Comparison of ENCODE assay signal across 8 cellular contexts in the genomic region with DNA sequence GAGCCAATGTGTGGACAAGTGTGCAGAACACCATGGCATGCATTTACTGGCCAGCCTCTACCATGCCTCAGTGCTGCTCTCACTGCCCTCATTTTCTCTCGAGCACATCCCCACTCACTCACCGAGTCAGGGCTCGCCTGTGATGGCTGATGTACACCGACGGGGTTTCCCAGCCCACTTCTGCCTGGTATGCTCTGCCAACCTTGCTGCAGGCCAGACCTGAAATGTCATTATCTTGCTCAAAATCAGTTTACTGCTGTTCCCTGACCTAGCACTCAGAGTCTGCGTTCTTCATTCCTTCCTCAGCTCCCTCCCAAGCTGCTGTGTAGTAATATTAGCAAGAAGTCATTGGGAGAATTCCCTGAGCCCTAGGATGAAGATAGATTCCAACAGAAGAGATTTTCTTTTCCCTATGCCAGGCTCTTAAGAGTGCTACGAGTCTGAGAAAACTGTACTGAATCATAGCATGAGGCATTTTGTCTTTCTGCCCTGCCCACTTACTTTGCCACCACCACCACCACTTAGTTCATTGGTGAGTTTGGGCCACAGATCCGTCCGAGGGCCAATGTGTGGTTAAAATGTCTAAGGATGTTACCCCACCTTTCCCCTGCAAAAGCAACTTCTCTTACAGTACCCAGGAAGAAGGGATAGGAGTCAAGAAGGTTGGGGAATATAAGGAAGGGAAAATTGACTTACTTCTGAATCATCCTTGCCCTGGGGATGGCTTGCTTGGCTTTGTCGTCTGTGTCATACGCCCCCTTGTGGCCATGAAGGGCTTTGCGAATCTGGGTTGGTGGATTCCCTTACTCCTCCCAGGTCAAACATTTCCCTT.
A peak's percentile ranks its signal among the peaks of the same experiment; 100 is the strongest.
DNase-seq lines count a peak whose midpoint lies in the region; ATAC-seq and TF ChIP-seq lines count a peak whose summit lies in the region.

No MANE protein-coding gene starts in this region.

- H3K4me3 Mint-ChIP-seq in memory B cell, result no peak overlapping the region

- peak; percentile 94 for TF ChIP-seq CTCF in GM12865 (IDR thresholded peaks at IDR 0.05; ENCODE audit: insufficient read depth, low read depth, low read length, missing control alignments)

- DNase-seq in GM12865 (ENCODE audit: low read depth) (peak; percentile 85), NCI-H526 treated with DMSO at 0.1 percent for 48 hours (lab: John Stamatoyannopoulos, UW) (peak; percentile 43), ecto neural progenitor cell (ENCODE audit: low spot score) (peak; percentile 86), memory B cell (ENCODE audit: low spot score in 2 of 2) (peak; percentile 36 to 52)
- DNase-seq in activated CD4-positive, alpha-beta T cell treated with anti-CD3 and anti-CD28 coated beads, Interleukin-2, amount 50 U/mL, for 1 hour, result peak; percentile 43
- DNase-seq in stimulated activated CD8-positive, alpha-beta memory T cell treated with anti-CD3 and anti-CD28 coated beads, Interleukin-15, amount 100 ng/mL, for 4 hours (ENCODE audit: low read depth in 2 of 2), result peak; percentile 14 to 34

- no peak overlapping the region for H3K27ac Mint-ChIP-seq in memory B cell

- peak; percentile 52 for ATAC-seq in HG03135 (IDR thresholded peaks at IDR 0.05; ENCODE audit: unreplicated experiment)
- ATAC-seq in memory B cell (ENCODE audit: low read depth), result peak; percentile 46
- ATAC-seq in GM19397 (IDR thresholded peaks at IDR 0.05; ENCODE audit: unreplicated experiment), result no peak

- H3K36me3 Mint-ChIP-seq in memory B cell, result no peaks in the 10 kb centered on the region

- H3K4me3 ChIP-seq in GM12865 (ENCODE audit: low read depth, low read length), result no peak overlapping the region

- no peaks in the 10 kb centered on the region for H3K9me3 Mint-ChIP-seq in memory B cell

- H3K27me3 Mint-ChIP-seq in memory B cell, result no peaks in the 10 kb centered on the region

- peaks cover 2% of the 10 kb centered on the region for H3K4me1 Mint-ChIP-seq in memory B cell

Comparison
In these comparisons a context has a peak if more than half of its experiments do, and no peak if none do; other contexts are left out.
1. DNase-seq: peak in every context shown above with its lines; median percentile 86 in ecto neural progenitor cell; 85 in GM12865; 44 in memory B cell; 43 in NCI-H526 treated with DMSO at 0.1 percent for 48 hours; 43 in activated CD4-positive, alpha-beta T cell treated with anti-CD3 and anti-CD28 coated beads, Interleukin-2, amount 50 U/mL, for 1 hour; 24 in stimulated activated CD8-positive, alpha-beta memory T cell treated with anti-CD3 and anti-CD28 coated beads, Interleukin-15, amount 100 ng/mL, for 4 hours.